Comparison of ENCODE assay signal across 16 cellular contexts in the genomic region with DNA sequence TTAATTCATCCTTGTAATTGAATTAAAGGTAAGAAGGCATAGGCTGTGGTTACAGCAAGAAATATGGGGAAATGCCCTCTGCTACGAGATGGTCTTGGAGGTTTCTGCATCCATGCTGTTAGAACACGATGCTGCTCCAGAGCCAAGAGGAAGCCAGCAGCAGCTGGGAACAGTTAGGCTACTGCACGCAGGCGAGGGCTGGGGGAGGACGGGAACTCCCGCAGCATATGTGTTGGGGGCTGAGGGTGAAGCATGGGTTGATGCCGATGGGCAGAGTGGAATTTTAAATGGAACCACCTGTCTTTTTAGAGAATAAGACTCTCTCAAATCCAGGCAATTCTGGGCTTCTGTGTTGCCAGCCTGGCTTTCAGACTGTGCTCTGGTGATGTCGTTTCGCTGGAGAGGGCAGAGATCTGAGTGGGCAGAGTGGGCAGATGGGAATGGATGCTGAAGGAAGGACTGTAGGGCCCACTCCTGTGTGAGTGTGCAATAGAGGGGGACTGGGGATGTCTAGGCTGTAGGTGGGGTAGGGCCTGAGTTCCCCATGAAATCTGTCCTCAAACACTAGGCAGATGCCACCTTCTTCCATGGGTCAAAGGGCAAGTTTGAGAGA.
DNase-seq lines count a peak whose midpoint lies in the region; ATAC-seq, FAIRE-seq and TF ChIP-seq lines count a peak whose summit lies in the region.
"Had no signal": no experiment of that assay in that cellular context is flagged by ENCODE, and none has a peak within 500 bp of the region (broad histone marks: within the 10 kb centered on the region; RNA-seq: fewer than 3 reads in every experiment).

No MANE protein-coding gene starts in this region.

- no peak overlapping the region for H3K4me2 ChIP-seq in neural progenitor cell

- FAIRE-seq in H54 (lab: Jason Lieb, UNC) = no peak

- H3K4me3 ChIP-seq in endodermal cell (ENCODE audit: low read length) = no peak overlapping the region
- no peak overlapping the region for H3K4me3 ChIP-seq in neural progenitor cell
- no peak overlapping the region for H3K4me3 ChIP-seq in aorta (ENCODE audit: low read length in 2 of 2)
- H3K4me3 ChIP-seq in SJCRH30 = no peak overlapping the region
- H3K4me3 ChIP-seq: tibial artery had no signal

- H3K79me2 ChIP-seq in neural progenitor cell (ENCODE audit: low read depth) = no peaks in the 10 kb centered on the region

- no peaks in the 10 kb centered on the region for H3F3A ChIP-seq in neural progenitor cell (ENCODE audit: low read depth)

- H3K9me3 Mint-ChIP-seq in natural killer cell treated with Interleukin-12 subunit alpha and Interleukin-12 subunit beta and Interleukin-15 and Interleukin-18, amount 100 ng/mL, for 72 hours = no peaks in the 10 kb centered on the region
- H3K9me3 Mint-ChIP-seq in natural killer cell (no peaks in the 10 kb centered on the region), endodermal cell (no peaks in the 10 kb centered on the region), neural progenitor cell (no peaks in the 10 kb centered on the region)
- H3K9me3 Mint-ChIP-seq: activated CD4-positive, alpha-beta memory T cell treated with anti-CD3 and anti-CD28 coated beads, Interleukin-2, amount 10 ng/mL, durations not matched to agents 7 days and 5 days had no signal

- DNase-seq in natural killer cell treated with Interleukin-12 subunit alpha and Interleukin-12 subunit beta and Interleukin-15 and Interleukin-18, amount 100 ng/mL, for 72 hours (ENCODE audit: low spot score) = no peak
- DNase-seq in natural killer cell (no peak), endodermal cell (no peak), neural progenitor cell (ENCODE audit: low spot score) (no peak), aorta (no peak), NCI-H1092 treated with DMSO at 0.1 percent for 48 hours (lab: John Stamatoyannopoulos, UW) (no peak), H54 (ENCODE audit: insufficient read length, low spot score) (no peak), SJCRH30 (no peak)
- DNase-seq: activated naive CD4-positive, alpha-beta T cell treated with anti-CD3 and anti-CD28 coated beads, Interleukin-2, amount 50 U/mL, for 16 hours; dermis blood vessel endothelial cell; GF-D8; NCI-H1105 treated with DMSO at 0.1 percent for 48 hours; stimulated activated CD4-positive, alpha-beta T cell treated with anti-CD3 and anti-CD28 coated beads, Interleukin-4, amount 100 ng/mL, for 4 hours; tibial artery had no signal

- H3K9me3 ChIP-seq in endodermal cell (ENCODE audit: control insufficient read depth, low read length) = no peaks in the 10 kb centered on the region
- no peaks in the 10 kb centered on the region for H3K9me3 ChIP-seq in neural progenitor cell (ENCODE audit: low read depth)
- H3K9me3 ChIP-seq in aorta (ENCODE audit: control insufficient read depth, low read length) = no peaks in the 10 kb centered on the region
- no peaks in the 10 kb centered on the region for H3K9me3 ChIP-seq in SJCRH30 (replicated peaks)
- H3K9me3 ChIP-seq: tibial artery had no signal

- no peak overlapping the region for H3K4me3 Mint-ChIP-seq in natural killer cell treated with Interleukin-12 subunit alpha and Interleukin-12 subunit beta and Interleukin-15 and Interleukin-18, amount 100 ng/mL, for 72 hours
- no peak overlapping the region for H3K4me3 Mint-ChIP-seq in natural killer cell
- H3K4me3 Mint-ChIP-seq in endodermal cell = no peak overlapping the region
- H3K4me3 Mint-ChIP-seq in neural progenitor cell = no peak overlapping the region
- H3K4me3 Mint-ChIP-seq: B cell had no signal

- H2AFZ ChIP-seq in neural progenitor cell (replicated peaks) = no peak overlapping the region

- H3K27me3 ChIP-seq in endodermal cell (ENCODE audit: control insufficient read depth, insufficient read depth, low read length, poor library complexity, severe bottlenecking) = no peaks in the 10 kb centered on the region
- no peaks in the 10 kb centered on the region for H3K27me3 ChIP-seq in neural progenitor cell
- no peaks in the 10 kb centered on the region for H3K27me3 ChIP-seq in aorta (ENCODE audit: control insufficient read depth in 1 of 2, insufficient read depth in 2 of 2, low read length in 1 of 2)
- no peaks in the 10 kb centered on the region for H3K27me3 ChIP-seq in SJCRH30
- H3K27me3 ChIP-seq: tibial artery had no signal

- H3K36me3 Mint-ChIP-seq in natural killer cell treated with Interleukin-12 subunit alpha and Interleukin-12 subunit beta and Interleukin-15 and Interleukin-18, amount 100 ng/mL, for 72 hours = no peaks in the 10 kb centered on the region
- H3K36me3 Mint-ChIP-seq in natural killer cell (no peaks in the 10 kb centered on the region), endodermal cell (ENCODE audit: low read depth) (no peaks in the 10 kb centered on the region), neural progenitor cell (no peaks in the 10 kb centered on the region)

- H3K9ac ChIP-seq in endodermal cell (ENCODE audit: extremely low read depth, low read length, poor library complexity, severe bottlenecking) (no peak overlapping the region), neural progenitor cell (no peak overlapping the region)

- no peak for ATAC-seq in natural killer cell treated with Interleukin-12 subunit alpha and Interleukin-12 subunit beta and Interleukin-15 and Interleukin-18, amount 100 ng/mL, for 72 hours
- ATAC-seq in natural killer cell (no peak), aorta (ENCODE audit: low FRiP score) (no peak)

- H3K27ac Mint-ChIP-seq in natural killer cell treated with Interleukin-12 subunit alpha and Interleukin-12 subunit beta and Interleukin-15 and Interleukin-18, amount 100 ng/mL, for 72 hours = peak overlapping the region; percentile 42
- no peak overlapping the region for H3K27ac Mint-ChIP-seq in natural killer cell
- H3K27ac Mint-ChIP-seq in endodermal cell = peak overlapping the region; percentile 22
- peak overlapping the region; percentile 19 for H3K27ac Mint-ChIP-seq in neural progenitor cell
- H3K27ac Mint-ChIP-seq: B cell had no signal

- H3K27ac ChIP-seq in endodermal cell (ENCODE audit: low read depth, low read length) = no peak overlapping the region
- H3K27ac ChIP-seq in neural progenitor cell = no peak overlapping the region
- H3K27ac ChIP-seq in aorta (ENCODE audit: low read depth in 1 of 2, low read length in 2 of 2) = peak overlapping the region; percentile 18 to 26
- H3K27ac ChIP-seq in SJCRH30 = no peak overlapping the region
- H3K27ac ChIP-seq: tibial artery had no signal

- H3K36me3 ChIP-seq in endodermal cell (ENCODE audit: control insufficient read depth, insufficient read depth, low read length) (no peaks in the 10 kb centered on the region), neural progenitor cell (no peaks in the 10 kb centered on the region), aorta (ENCODE audit: control insufficient read depth in 1 of 2, insufficient read depth in 2 of 2, low read length in 1 of 2) (no peaks in the 10 kb centered on the region), SJCRH30 (no peaks in the 10 kb centered on the region)
- H3K36me3 ChIP-seq: tibial artery had no signal

- whole genome bisulfite sequencing in endodermal cell (ENCODE audit: insufficient coverage in 1 of 2, insufficient read length in 1 of 2), 2 experiments = 85 to 95% methylated on average over 8 to 9 of the region's 9 CpGs
- 28 to 29% methylated on average over 9 of the region's 9 CpGs for WGBS in aorta, 2 donors

- H3K4me1 Mint-ChIP-seq in natural killer cell treated with Interleukin-12 subunit alpha and Interleukin-12 subunit beta and Interleukin-15 and Interleukin-18, amount 100 ng/mL, for 72 hours (ENCODE audit: low read depth in 2 of 2) = peaks cover 8 to 11% of the 10 kb centered on the region in 2 donors
- H3K4me1 Mint-ChIP-seq in natural killer cell (peaks cover 7 to 12% of the 10 kb centered on the region in 2 donors), endodermal cell (peaks cover 13% of the 10 kb centered on the region), neural progenitor cell (peaks cover 4% of the 10 kb centered on the region)

- TF ChIP-seq CTCF in natural killer cell (IDR thresholded peaks at IDR 0.05) = no peak
- TF ChIP-seq CTCF in endodermal cell (conservative IDR thresholded peaks at IDR 0.05) = no peak
- TF ChIP-seq CTCF in neural progenitor cell (IDR thresholded peaks at IDR 0.05) = no peak

- intact Hi-C loops in natural killer cell (cut with micrococcal nuclease) (no loop called here), aorta (cut with DNase I) (no loop called here)

- H4K20me1 ChIP-seq in neural progenitor cell (ENCODE audit: low read depth) = no peaks in the 10 kb centered on the region

- peaks cover 9% of the 10 kb centered on the region in 2 donors for H3K27me3 Mint-ChIP-seq in natural killer cell treated with Interleukin-12 subunit alpha and Interleukin-12 subunit beta and Interleukin-15 and Interleukin-18, amount 100 ng/mL, for 72 hours
- H3K27me3 Mint-ChIP-seq in natural killer cell (ENCODE audit: low read depth in 2 of 2) (no peaks in the 10 kb centered on the region), endodermal cell (ENCODE audit: insufficient read depth) (no peaks in the 10 kb centered on the region), neural progenitor cell (ENCODE audit: insufficient read depth, low read depth) (no peaks in the 10 kb centered on the region)

- no peak for TF ChIP-seq POLR2A in H54 (IDR thresholded peaks at IDR 0.05; ENCODE audit: low read depth, low read length)

- H3K4me1 ChIP-seq in endodermal cell (ENCODE audit: control insufficient read depth, insufficient read depth, low read length) (no peaks in the 10 kb centered on the region), neural progenitor cell (peaks cover 12% of the 10 kb centered on the region), aorta (ENCODE audit: control insufficient read depth in 1 of 2, insufficient read depth in 2 of 2, low read length in 2 of 2) (peaks cover 2 to 18% of the 10 kb centered on the region in 2 donors), SJCRH30 (no peaks in the 10 kb centered on the region)

Comparison
In these comparisons a context has a peak if more than half of its experiments do, and no peak if none do; other contexts are left out.
1. H3K27ac Mint-ChIP-seq: peak in natural killer cell treated with Interleukin-12 subunit alpha and Interleukin-12 subunit beta and Interleukin-15 and Interleukin-18, amount 100 ng/mL, for 72 hours (2 of 2), endodermal cell (single experiment) and neural progenitor cell (single experiment); none in natural killer cell (0 of 2).
2. H3K27ac ChIP-seq: peak in aorta (2 of 2); none in endodermal cell (single experiment), neural progenitor cell (single experiment) and SJCRH30 (single experiment).